In genomic region chr6:11467364-11467763, GRCh38 we compare ENCODE assay signal across 16 cellular contexts.
DNase-seq lines count a peak whose midpoint lies in the region; ATAC-seq lines count a peak whose summit lies in the region.
"Had no signal": no experiment of that assay in that cellular context is flagged by ENCODE, and none has a peak within 500 bp of the region (broad histone marks: within the 10 kb centered on the region; RNA-seq: fewer than 3 reads in every experiment).

No MANE protein-coding gene starts in this region.

- ATAC-seq in GM18867 (IDR thresholded peaks at IDR 0.05; ENCODE audit: unreplicated experiment), result peak; percentile 67
- ATAC-seq in GM21423 (IDR thresholded peaks at IDR 0.05; ENCODE audit: unreplicated experiment), result peak; percentile 71
- ATAC-seq in HG03196 (IDR thresholded peaks at IDR 0.05; ENCODE audit: unreplicated experiment), result peak; percentile 57
- ATAC-seq in HG03108 (IDR thresholded peaks at IDR 0.05; ENCODE audit: unreplicated experiment), result no peak
- ATAC-seq: activated CD4-positive, alpha-beta T cell treated with anti-CD3 and anti-CD28 coated beads for 36 hours; activated naive CD4-positive, alpha-beta T cell treated with anti-CD3 and anti-CD28 coated beads, Interleukin-2, amount 50 U/mL, for 72 hours; Right ventricle myocardium inferior had no signal

- DNase-seq in NCI-H1092 (lab: John Stamatoyannopoulos, UW) (no peak), dermis blood vessel endothelial cell (no peak), foreskin melanocyte (no peak)
- DNase-seq: activated CD4-positive, alpha-beta T cell treated with anti-CD3 and anti-CD28 coated beads for 36 hours; DMS153; Kasumi-1; kidney; NCI-H1436 treated with DMSO at 0.1 percent for 48 hours; NCI-H345; T-helper 2 cell had no signal
